Comparison of ENCODE assay signal across 24 cellular contexts in genomic region chr22:49881856-49882255, GRCh38. TPM values are rescaled to one million over a fixed set of nuclear protein-coding genes. Genes with fewer than 3 reads are reported as not detected.
DNase-seq lines count a peak whose midpoint lies in the region; ATAC-seq, FAIRE-seq and TF ChIP-seq lines count a peak whose summit lies in the region.
"Had no signal": no experiment of that assay in that cellular context is flagged by ENCODE, and none has a peak within 500 bp of the region (broad histone marks: within the 10 kb centered on the region; RNA-seq: fewer than 3 reads in every experiment).

No MANE protein-coding gene starts in this region.

- intact Hi-C loops in cardiac septum (cut with DNase I) (no loop called here), heart left ventricle (cut with DNase I) (no loop called here)

- H3K27me3 ChIP-seq in heart left ventricle (no peaks in the 10 kb centered on the region), astrocyte (ENCODE audit: insufficient read depth, low read length) (no peaks in the 10 kb centered on the region), foreskin keratinocyte (no peaks in the 10 kb centered on the region)
- H3K27me3 ChIP-seq: ascending aorta, cardiac muscle cell, left lung had no signal

- peaks cover 0 to 14% (median 0%) of the 10 kb centered on the region in 12 donors for H3K4me1 ChIP-seq in heart left ventricle
- H3K4me1 ChIP-seq in astrocyte (ENCODE audit: insufficient read depth, low read length): peaks cover 16% of the 10 kb centered on the region
- no peaks in the 10 kb centered on the region for H3K4me1 ChIP-seq in foreskin keratinocyte
- H3K4me1 ChIP-seq: ascending aorta, left lung had no signal

- ATAC-seq in heart left ventricle: no peak
- ATAC-seq in GM18867 (IDR thresholded peaks at IDR 0.05; ENCODE audit: unreplicated experiment): no peak
- no peak for ATAC-seq in foreskin keratinocyte
- ATAC-seq: left lung, T-cell had no signal

- H3K4me1 Mint-ChIP-seq in astrocyte (ENCODE audit: low read depth, unreplicated experiment): peaks cover 18% of the 10 kb centered on the region

- TF ChIP-seq CTCF in heart left ventricle (IDR thresholded peaks at IDR 0.05) (no peak), GM20000 (IDR thresholded peaks at IDR 0.05; ENCODE audit: extremely low read depth, missing control alignments) (no peak), astrocyte (IDR thresholded peaks at IDR 0.05; ENCODE audit: insufficient read depth, low read depth, low read length) (no peak), foreskin keratinocyte (conservative IDR thresholded peaks at IDR 0.05) (no peak)

- H3K9ac ChIP-seq in astrocyte (ENCODE audit: low read length): no peak overlapping the region

- no peak overlapping the region for H3K27ac Mint-ChIP-seq in astrocyte (ENCODE audit: unreplicated experiment)
- H3K27ac Mint-ChIP-seq: activated naive CD8-positive, alpha-beta T cell treated with anti-CD3 and anti-CD28 coated beads for 36 hours; dendritic cell treated with granulocyte-macrophage colony-stimulating factor and Interleukin-4, amounts not matched to agents 40 ng/mL and 50 ng/mL, for 4 days; memory B cell had no signal

- H3K4me3 ChIP-seq in heart left ventricle: no peak overlapping the region
- H3K4me3 ChIP-seq in astrocyte (ENCODE audit: insufficient read depth, low read depth, low read length): no peak overlapping the region
- H3K4me3 ChIP-seq: ascending aorta, cardiac muscle cell, left lung had no signal

- WGBS in heart left ventricle, 4 donors: 95 to 100% (median 97%) methylated on average over 2 of the region's 2 CpGs

- no peaks in the 10 kb centered on the region for H3K9me3 Mint-ChIP-seq in astrocyte (ENCODE audit: unreplicated experiment)
- H3K9me3 Mint-ChIP-seq: activated naive CD8-positive, alpha-beta T cell treated with anti-CD3 and anti-CD28 coated beads for 36 hours; memory B cell; T-cell had no signal

- no peaks in the 10 kb centered on the region for H3K9me3 ChIP-seq in heart left ventricle
- no peaks in the 10 kb centered on the region for H3K9me3 ChIP-seq in astrocyte (ENCODE audit: insufficient read depth, low read depth, low read length)
- H3K9me3 ChIP-seq: left lung had no signal

- peaks cover 81% of the 10 kb centered on the region for H4K20me1 ChIP-seq in astrocyte (ENCODE audit: insufficient read depth, low read length)

- FAIRE-seq in astrocyte (lab: Jason Lieb, UNC): no peak
- FAIRE-seq: islet of Langerhans had no signal

- no peak overlapping the region for H3K4me3 Mint-ChIP-seq in astrocyte (ENCODE audit: unreplicated experiment)
- H3K4me3 Mint-ChIP-seq: activated naive CD8-positive, alpha-beta T cell treated with anti-CD3 and anti-CD28 coated beads for 36 hours; dendritic cell treated with granulocyte-macrophage colony-stimulating factor and Interleukin-4, amounts not matched to agents 40 ng/mL and 50 ng/mL, for 4 days; T-cell had no signal

- DNase-seq in cardiac septum (ENCODE audit: low spot score) (peak; percentile 27), heart left ventricle (no peak), GM20000 (ENCODE audit: low spot score) (peak; percentile 40), astrocyte (ENCODE audit: low read depth) (no peak), NCI-H526 (lab: John Stamatoyannopoulos, UW) (no peak), foreskin keratinocyte (no peak)
- DNase-seq: activated CD4-positive, alpha-beta T cell treated with anti-CD3 and anti-CD28 coated beads, Interleukin-2, amount 50 U/mL, for 4 hours; activated CD8-positive, alpha-beta memory T cell treated with anti-CD3 and anti-CD28 coated beads, Interleukin-2, amount 50 U/mL, for 48 hours; activated naive CD8-positive, alpha-beta T cell treated with anti-CD3 and anti-CD28 coated beads for 36 hours; EL; left lung; NCI-H1092 treated with DMSO at 0.1 percent for 48 hours; NCI-H1694 treated with DMSO at 0.1 percent for 48 hours; RPMI8226; stimulated activated CD4-positive, alpha-beta T cell treated with anti-CD3 and anti-CD28 coated beads, Interleukin-15, amount 100 ng/mL, for 24 hours; stimulated activated CD4-positive, alpha-beta T cell treated with anti-CD3 and anti-CD28 coated beads, Interleukin-4, amount 100 ng/mL, for 4 hours; stimulated activated naive CD4-positive, alpha-beta T cell treated with Interleukin-2 at 50 U/mL for 16 hours; T-cell had no signal

- no peak overlapping the region for H3K27ac ChIP-seq in heart left ventricle
- H3K27ac ChIP-seq in astrocyte (ENCODE audit: low read depth, low read length): no peak overlapping the region
- no peak overlapping the region for H3K27ac ChIP-seq in foreskin keratinocyte
- H3K27ac ChIP-seq: ascending aorta, cardiac muscle cell, left lung had no signal

- no peak overlapping the region for H2AFZ ChIP-seq in astrocyte (ENCODE audit: low read depth, low read length)

- peaks cover 93% of the 10 kb centered on the region for H3K79me2 ChIP-seq in astrocyte (ENCODE audit: insufficient read depth, low read length)

- peaks cover 0 to 43% (median 32%) of the 10 kb centered on the region in 9 donors for H3K36me3 ChIP-seq in heart left ventricle
- H3K36me3 ChIP-seq in astrocyte (ENCODE audit: insufficient read depth, low read length): peaks cover 3% of the 10 kb centered on the region

- H3K4me2 ChIP-seq in astrocyte (ENCODE audit: low read length): peak overlapping the region; percentile 57

- no peaks in the 10 kb centered on the region for H3K27me3 Mint-ChIP-seq in astrocyte (ENCODE audit: low read depth, unreplicated experiment)
- H3K27me3 Mint-ChIP-seq: activated naive CD8-positive, alpha-beta T cell treated with anti-CD3 and anti-CD28 coated beads for 36 hours; dendritic cell treated with granulocyte-macrophage colony-stimulating factor and Interleukin-4, amounts not matched to agents 40 ng/mL and 50 ng/mL, for 4 days; memory B cell; T-cell had no signal

- TF ChIP-seq POLR2A in heart left ventricle (IDR thresholded peaks at IDR 0.05): no peak

- H3K36me3 Mint-ChIP-seq in astrocyte (ENCODE audit: low read depth, unreplicated experiment): peaks cover 39% of the 10 kb centered on the region

RNA-seq across cellular contexts. Expression of gene ZBED4, which starts 28.2 kb away (rescaled TPM):
- total RNA-seq in cardiac septum (6.2 TPM), heart left ventricle (1 to 10 TPM; 2.9 to 8.6 (median 4.9) TPM), astrocyte (21.0 and 22.7 TPM in 2 replicates), foreskin keratinocyte (17.0 and 17.8 TPM in 2 replicates)
- polyA plus RNA-seq in heart left ventricle (1 to 10 TPM; 2.2 to 7.8 TPM), foreskin keratinocyte (4.8 and 5.5 TPM in 2 replicates)

RNA-seq across cellular contexts. Expression of gene ALG12, which starts 36.4 kb away (rescaled TPM):
- total RNA-seq in cardiac septum: 14.3 TPM
- 10 to 100 TPM in 8 of 9 donors, 1 to 10 TPM in 1; 9.8 to 26.8 (median 15.2) TPM for total RNA-seq in heart left ventricle
- 10 to 100 TPM in 1 of 2 donors, 1 to 10 TPM in 1; 9.1 to 12.4 TPM for polyA plus RNA-seq in heart left ventricle
- 23.8 and 26.2 TPM in 2 replicates for total RNA-seq in astrocyte
- total RNA-seq in foreskin keratinocyte: 12.7 and 15.4 TPM in 2 replicates
- polyA plus RNA-seq in foreskin keratinocyte: 16.2 and 17.5 TPM in 2 replicates

RNA-seq across cellular contexts. Expression of gene CRELD2, which starts 36.6 kb away (rescaled TPM):
- total RNA-seq in cardiac septum: 32.9 TPM
- total RNA-seq in heart left ventricle: 10 to 100 TPM; 16.7 to 36.2 (median 21.6) TPM
- 10 to 100 TPM; 15.0 to 70.3 TPM for polyA plus RNA-seq in heart left ventricle
- 49.6 and 58.2 TPM in 2 replicates for total RNA-seq in astrocyte
- 35.9 and 43.2 TPM in 2 replicates for total RNA-seq in foreskin keratinocyte
- 46.6 and 61.7 TPM in 2 replicates for polyA plus RNA-seq in foreskin keratinocyte

RNA-seq across cellular contexts. Expression of gene BRD1, which starts 54.2 kb away (rescaled TPM):
- total RNA-seq in cardiac septum (18.0 TPM), heart left ventricle (10 to 100 TPM; 13.9 to 27.0 (median 18.5) TPM), astrocyte (30.0 and 32.4 TPM in 2 replicates), foreskin keratinocyte (16.8 and 18.8 TPM in 2 replicates)
- polyA plus RNA-seq in heart left ventricle (10 to 100 TPM; 12.0 TPM), foreskin keratinocyte (7.6 and 8.5 TPM in 2 replicates)

Comparison
In these comparisons a context has a peak if more than half of its experiments do, and no peak if none do; other contexts are left out.
1. DNase-seq: peak in cardiac septum (single experiment) and GM20000 (single experiment); none in heart left ventricle (0 of 5), astrocyte (single experiment), NCI-H526 (0 of 2) and foreskin keratinocyte (0 of 2).